14 cellular contexts compared by ENCODE assay signal in genomic region chr6:90461367-90461766, GRCh38.
"Had no signal": no experiment of that assay in that cellular context is flagged by ENCODE, and none has a peak within 500 bp of the region (broad histone marks: within the 10 kb centered on the region; RNA-seq: fewer than 3 reads in every experiment).

No MANE protein-coding gene starts in this region.

- H3K27ac ChIP-seq: ascending aorta, dorsolateral prefrontal cortex, lower lobe of right lung, prostate gland, upper lobe of left lung had no signal

- H3K4me2 ChIP-seq: SK-N-SH had no signal

- DNase-seq: dorsolateral prefrontal cortex; hypothalamus; kidney glomerular epithelial cell; lower lobe of right lung; Right ventricle myocardium superior; SK-N-SH; stimulated activated CD4-positive, alpha-beta T cell treated with anti-CD3 and anti-CD28 coated beads, Interleukin-2, amount 100 ng/mL, for 24 hours; stimulated activated naive CD4-positive, alpha-beta T cell; T-helper 17 cell had no signal

- H3K27me3 ChIP-seq: ascending aorta, dorsolateral prefrontal cortex, upper lobe of left lung had no signal

- H3K36me3 ChIP-seq: ascending aorta, lower lobe of right lung, prostate gland, upper lobe of left lung had no signal

- ATAC-seq: lower lobe of right lung; naive thymus-derived CD4-positive, alpha-beta T cell; sciatic nerve; T-helper 17 cell had no signal

- H3K9ac ChIP-seq: SK-N-SH had no signal

- H3K4me1 ChIP-seq: ascending aorta, lower lobe of right lung, prostate gland, upper lobe of left lung had no signal

- H3K9me3 ChIP-seq: ascending aorta, lower lobe of right lung, prostate gland, SK-N-SH, upper lobe of left lung had no signal

- H3K4me3 ChIP-seq: ascending aorta, dorsolateral prefrontal cortex, lower lobe of right lung, prostate gland, upper lobe of left lung had no signal

- H3K27me3 Mint-ChIP-seq: naive thymus-derived CD4-positive, alpha-beta T cell; T-helper 17 cell had no signal
